In genomic region chr9:37241340-37241739, GRCh38 we compare ENCODE assay signal across 14 cellular contexts.
DNase-seq lines count a peak whose midpoint lies in the region; ATAC-seq, FAIRE-seq and TF ChIP-seq lines count a peak whose summit lies in the region.
"Had no signal": no experiment of that assay in that cellular context is flagged by ENCODE, and none has a peak within 500 bp of the region (broad histone marks: within the 10 kb centered on the region; RNA-seq: fewer than 3 reads in every experiment).

No MANE protein-coding gene starts in this region.

- no peak for ATAC-seq in HG03439 (IDR thresholded peaks at IDR 0.05; ENCODE audit: unreplicated experiment)
- ATAC-seq: HCT116 had no signal

- peaks cover 55% of the 10 kb centered on the region for H4K20me1 ChIP-seq in SU-DHL-6 (ENCODE audit: low read depth, low read length)

- no TSS peak for BruUV-seq in A673 (replicated peaks; lab: Mats Ljungman, UMichigan)

- peak; percentile 26 for DNase-seq in A673 (ENCODE audit: low spot score)
- no peak for DNase-seq in GM19239 (ENCODE audit: insufficient read length, low spot score)
- DNase-seq in glomerular visceral epithelial cell (ENCODE audit: extremely low spot score), result no peak
- no peak for DNase-seq in NCI-H2196 (lab: John Stamatoyannopoulos, UW; ENCODE audit: unreplicated experiment)
- DNase-seq in activated CD4-positive, alpha-beta T cell treated with anti-CD3 and anti-CD28 coated beads, Interleukin-2, amount 50 U/mL, for 1 hour, result no peak
- DNase-seq: Caco-2; CD8-positive, alpha-beta memory T cell; DND-41; GF-D8 had no signal

- H3K4me2 ChIP-seq in SU-DHL-6 (ENCODE audit: low read depth, low read length, poor library complexity, severe bottlenecking), result peak overlapping the region; percentile 29

- no peaks in the 10 kb centered on the region for H3K9me2 ChIP-seq in SU-DHL-6 (replicated peaks; ENCODE audit: insufficient read depth, low read length)

- no peaks in the 10 kb centered on the region for H3K36me3 ChIP-seq in A673 (ENCODE audit: insufficient read depth, low read length, poor library complexity, severe bottlenecking)
- H3K36me3 ChIP-seq in SU-DHL-6 (ENCODE audit: low read length), result peaks cover 14% of the 10 kb centered on the region; the same call in 1 of the 2 replicates
- no peaks in the 10 kb centered on the region for H3K36me3 ChIP-seq in endocrine pancreas (ENCODE audit: control insufficient read depth, insufficient read depth, low read length)

- no peak overlapping the region for H2AFZ ChIP-seq in SU-DHL-6 (ENCODE audit: low read depth, low read length, severe bottlenecking)

- CTCF ChIA-PET in A673 (lab: Charles Lee), result interaction anchor here (0.6 kb wide), 2 partner anchors 10 to 1580 kb away, joined by 3 read pairs; no protein-coding TSS in a partner anchor

- peaks cover 53% of the 10 kb centered on the region for H3K4me1 ChIP-seq in A673 (ENCODE audit: insufficient read depth, low read length, poor library complexity, severe bottlenecking)
- peaks cover 25% of the 10 kb centered on the region for H3K4me1 ChIP-seq in endocrine pancreas (ENCODE audit: control insufficient read depth, insufficient read depth, low read length)
- H3K4me1 ChIP-seq: Caco-2 had no signal

- no peaks in the 10 kb centered on the region for H3K27me3 ChIP-seq in A673 (replicated peaks; ENCODE audit: insufficient read depth, low read depth, low read length, poor library complexity)
- H3K27me3 ChIP-seq in SU-DHL-6 (ENCODE audit: low read length), result no peaks in the 10 kb centered on the region
- no peaks in the 10 kb centered on the region for H3K27me3 ChIP-seq in endocrine pancreas (ENCODE audit: control insufficient read depth, insufficient read depth, low read length)

- intact Hi-C loops in A673 (cut with micrococcal nuclease; ENCODE audit: unreplicated experiment), result no loop called here

- H3F3A ChIP-seq in SU-DHL-6 (ENCODE audit: insufficient read depth), result peaks cover 67% of the 10 kb centered on the region

- H3K27ac ChIP-seq in A673 (ENCODE audit: low read depth, low read length, poor library complexity, severe bottlenecking), result peak overlapping the region; percentile 60
- peak overlapping the region; percentile 0; the same call in 1 of the 2 replicates for H3K27ac ChIP-seq in SU-DHL-6 (ENCODE audit: low read depth, low read length)

- H3K9ac ChIP-seq in SU-DHL-6 (ENCODE audit: low read length), result no peak overlapping the region
- H3K9ac ChIP-seq in endocrine pancreas (ENCODE audit: control insufficient read depth, insufficient read depth, low read length), result no peak overlapping the region

- POLR2A ChIA-PET in A673 (lab: Charles Lee; ENCODE audit: low non-redundant PET), result no interaction called here

- peak; percentile 78 for FAIRE-seq in GM19239 (lab: Jason Lieb, UNC)
- FAIRE-seq: H54 had no signal

- H3K4me3 ChIP-seq in A673 (ENCODE audit: low read depth, low read length, poor library complexity, severe bottlenecking) (peak overlapping the region; percentile 11), SU-DHL-6 (ENCODE audit: insufficient read depth, low read length, poor library complexity, severe bottlenecking) (no peak overlapping the region), endocrine pancreas (ENCODE audit: control insufficient read depth, insufficient read depth, low read length) (peak overlapping the region; percentile 26)

- H3K9me3 ChIP-seq in A673 (ENCODE audit: low read depth, low read length, poor library complexity, severe bottlenecking) (no peaks in the 10 kb centered on the region), SU-DHL-6 (ENCODE audit: insufficient read depth, low read length) (no peaks in the 10 kb centered on the region), endocrine pancreas (ENCODE audit: control insufficient read depth, low read length) (no peaks in the 10 kb centered on the region)
- H3K9me3 ChIP-seq: Caco-2 had no signal

- H3K79me2 ChIP-seq in SU-DHL-6 (ENCODE audit: insufficient read depth, low read length), result peaks cover 100% of the 10 kb centered on the region

- TF ChIP-seq CTCF in A673 (conservative IDR thresholded peaks at IDR 0.05; ENCODE audit: low read depth, low read length) (no peak), SU-DHL-6 (IDR thresholded peaks at IDR 0.05; ENCODE audit: insufficient read depth, low read length, poor library complexity, severe bottlenecking) (no peak)
